Comparison of ENCODE assay signal across 2 cellular contexts in the genomic region with DNA sequence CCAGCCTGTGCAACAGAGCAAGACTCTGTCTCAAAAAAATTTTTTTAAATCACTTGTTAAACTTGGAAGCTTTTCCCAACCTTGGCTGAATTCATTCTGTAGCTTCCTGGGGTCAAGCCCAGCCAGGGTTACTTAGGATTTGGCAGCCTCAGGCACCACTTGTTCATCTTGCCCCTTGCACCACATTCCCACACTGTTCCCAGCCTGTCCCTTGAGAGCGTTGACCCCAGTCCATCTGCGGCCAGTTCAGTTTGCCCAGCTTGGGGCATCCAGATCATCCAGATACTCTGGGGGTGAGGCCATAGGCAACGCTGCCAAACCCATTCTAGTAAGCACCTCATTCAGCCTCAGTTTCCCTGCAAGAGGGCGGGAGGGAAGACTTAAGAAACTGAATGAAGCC.
TF ChIP-seq lines count a peak whose summit lies in the region.

No MANE protein-coding gene starts in this region.

TF ChIP-seq in liver, 16 proteins besides CTCF, POLR2A, EP300 and RAD21:
- TF ChIP-seq RXRA (IDR thresholded peaks at IDR 0.05): peak; percentile 98 to 99
- peak; percentile 82 for TF ChIP-seq SP1 (IDR thresholded peaks at IDR 0.05)
- TF ChIP-seq HNF4A (conservative IDR thresholded peaks at IDR 0.05): peak; percentile 86 to 90
- TF ChIP-seq, protein P1, sequence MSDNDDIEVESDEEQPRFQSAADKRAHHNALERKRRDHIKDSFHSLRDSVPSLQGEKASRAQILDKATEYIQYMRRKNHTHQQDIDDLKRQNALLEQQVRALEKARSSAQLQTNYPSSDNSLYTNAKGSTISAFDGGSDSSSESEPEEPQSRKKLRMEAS (IDR thresholded peaks at IDR 0.05): no peak
- TF ChIP-seq JUND (IDR thresholded peaks at IDR 0.05): peak; percentile 32 to 49
- TF ChIP-seq FOXA1 (IDR thresholded peaks at IDR 0.05): peak; percentile 20
- TF ChIP-seq HNF4G (IDR thresholded peaks at IDR 0.05): peak; percentile 30
- TF ChIP-seq TAF1 (conservative IDR thresholded peaks at IDR 0.05): no peak
- no peak for TF ChIP-seq NR2F2 (IDR thresholded peaks at IDR 0.05)
- TF ChIP-seq FOXA2 (IDR thresholded peaks at IDR 0.05): peak; percentile 36
- TF ChIP-seq GABPA (IDR thresholded peaks at IDR 0.05 in 1 of 2, conservative IDR thresholded peaks at IDR 0.05 in 1 of 2): no peak
- peak in 1 of 2 donors; percentile 36 for TF ChIP-seq EGR1 (IDR thresholded peaks at IDR 0.05; ENCODE audit: low read depth in 2 of 2)
- no peak for TF ChIP-seq YY1 (IDR thresholded peaks at IDR 0.05)
- TF ChIP-seq, protein P2, sequence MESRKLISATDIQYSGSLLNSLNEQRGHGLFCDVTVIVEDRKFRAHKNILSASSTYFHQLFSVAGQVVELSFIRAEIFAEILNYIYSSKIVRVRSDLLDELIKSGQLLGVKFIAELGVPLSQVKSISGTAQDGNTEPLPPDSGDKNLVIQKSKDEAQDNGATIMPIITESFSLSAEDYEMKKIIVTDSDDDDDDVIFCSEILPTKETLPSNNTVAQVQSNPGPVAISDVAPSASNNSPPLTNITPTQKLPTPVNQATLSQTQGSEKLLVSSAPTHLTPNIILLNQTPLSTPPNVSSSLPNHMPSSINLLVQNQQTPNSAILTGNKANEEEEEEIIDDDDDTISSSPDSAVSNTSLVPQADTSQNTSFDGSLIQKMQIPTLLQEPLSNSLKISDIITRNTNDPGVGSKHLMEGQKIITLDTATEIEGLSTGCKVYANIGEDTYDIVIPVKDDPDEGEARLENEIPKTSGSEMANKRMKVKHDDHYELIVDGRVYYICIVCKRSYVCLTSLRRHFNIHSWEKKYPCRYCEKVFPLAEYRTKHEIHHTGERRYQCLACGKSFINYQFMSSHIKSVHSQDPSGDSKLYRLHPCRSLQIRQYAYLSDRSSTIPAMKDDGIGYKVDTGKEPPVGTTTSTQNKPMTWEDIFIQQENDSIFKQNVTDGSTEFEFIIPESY (IDR thresholded peaks at IDR 0.05): no peak

TF ChIP-seq in HepG2, 621 proteins besides CTCF, POLR2A, EP300 and RAD21:
- TF ChIP-seq SIX1 (CRISPR knock-in tag; IDR thresholded peaks at IDR 0.05; ENCODE audit: borderline replicate concordance) (no peak), MBNL3 (CRISPR knock-in tag; conservative IDR thresholded peaks at IDR 0.05) (no peak), MTF1 (CRISPR knock-in tag; IDR thresholded peaks at IDR 0.05) (no peak), ONECUT2 (CRISPR knock-in tag; IDR thresholded peaks at IDR 0.05) (no peak), NR1H2 (CRISPR knock-in tag; IDR thresholded peaks at IDR 0.05; ENCODE audit: borderline replicate concordance, low read depth) (no peak), ZNF7 (CRISPR knock-in tag; IDR thresholded peaks at IDR 0.05) (no peak), GFI1 (CRISPR knock-in tag; IDR thresholded peaks at IDR 0.05; ENCODE audit: borderline replicate concordance) (no peak), HDAC1 (CRISPR knock-in tag; IDR thresholded peaks at IDR 0.05) (no peak), HNRNPUL1 (IDR thresholded peaks at IDR 0.05; ENCODE audit: low read depth, low read length) (no peak), ZNF672 (CRISPR knock-in tag; IDR thresholded peaks at IDR 0.05) (no peak), STAG1 (CRISPR knock-in tag; IDR thresholded peaks at IDR 0.05) (no peak), NCOA1 (CRISPR knock-in tag; IDR thresholded peaks at IDR 0.05) (no peak), SAFB2 (CRISPR knock-in tag; IDR thresholded peaks at IDR 0.05; ENCODE audit: borderline replicate concordance, low read depth) (no peak)
- TF ChIP-seq, protein P3, sequence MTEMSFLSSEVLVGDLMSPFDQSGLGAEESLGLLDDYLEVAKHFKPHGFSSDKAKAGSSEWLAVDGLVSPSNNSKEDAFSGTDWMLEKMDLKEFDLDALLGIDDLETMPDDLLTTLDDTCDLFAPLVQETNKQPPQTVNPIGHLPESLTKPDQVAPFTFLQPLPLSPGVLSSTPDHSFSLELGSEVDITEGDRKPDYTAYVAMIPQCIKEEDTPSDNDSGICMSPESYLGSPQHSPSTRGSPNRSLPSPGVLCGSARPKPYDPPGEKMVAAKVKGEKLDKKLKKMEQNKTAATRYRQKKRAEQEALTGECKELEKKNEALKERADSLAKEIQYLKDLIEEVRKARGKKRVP (CRISPR knock-in tag; IDR thresholded peaks at IDR 0.05): no peak
- TF ChIP-seq, protein P4, sequence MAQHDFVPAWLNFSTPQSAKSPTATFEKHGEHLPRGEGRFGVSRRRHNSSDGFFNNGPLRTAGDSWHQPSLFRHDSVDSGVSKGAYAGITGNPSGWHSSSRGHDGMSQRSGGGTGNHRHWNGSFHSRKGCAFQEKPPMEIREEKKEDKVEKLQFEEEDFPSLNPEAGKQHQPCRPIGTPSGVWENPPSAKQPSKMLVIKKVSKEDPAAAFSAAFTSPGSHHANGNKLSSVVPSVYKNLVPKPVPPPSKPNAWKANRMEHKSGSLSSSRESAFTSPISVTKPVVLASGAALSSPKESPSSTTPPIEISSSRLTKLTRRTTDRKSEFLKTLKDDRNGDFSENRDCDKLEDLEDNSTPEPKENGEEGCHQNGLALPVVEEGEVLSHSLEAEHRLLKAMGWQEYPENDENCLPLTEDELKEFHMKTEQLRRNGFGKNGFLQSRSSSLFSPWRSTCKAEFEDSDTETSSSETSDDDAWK (CRISPR knock-in tag; IDR thresholded peaks at IDR 0.05): no peak
- TF ChIP-seq, protein P5, sequence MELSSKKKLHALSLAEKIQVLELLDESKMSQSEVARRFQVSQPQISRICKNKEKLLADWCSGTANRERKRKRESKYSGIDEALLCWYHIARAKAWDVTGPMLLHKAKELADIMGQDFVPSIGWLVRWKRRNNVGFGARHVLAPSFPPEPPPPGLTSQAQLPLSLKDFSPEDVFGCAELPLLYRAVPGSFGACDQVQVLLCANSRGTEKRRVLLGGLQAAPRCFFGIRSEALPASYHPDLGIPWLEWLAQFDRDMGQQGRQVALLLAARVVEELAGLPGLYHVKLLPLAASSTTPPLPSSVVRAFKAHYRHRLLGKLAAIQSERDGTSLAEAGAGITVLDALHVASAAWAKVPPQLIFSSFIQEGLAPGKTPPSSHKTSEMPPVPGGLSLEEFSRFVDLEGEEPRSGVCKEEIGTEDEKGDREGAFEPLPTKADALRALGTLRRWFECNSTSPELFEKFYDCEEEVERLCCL (CRISPR knock-in tag; IDR thresholded peaks at IDR 0.05; ENCODE audit: borderline replicate concordance): no peak
TF ChIP-seq in HepG2: peak in this region for 0.
